27 cellular contexts compared by ENCODE assay signal in the genomic region with DNA sequence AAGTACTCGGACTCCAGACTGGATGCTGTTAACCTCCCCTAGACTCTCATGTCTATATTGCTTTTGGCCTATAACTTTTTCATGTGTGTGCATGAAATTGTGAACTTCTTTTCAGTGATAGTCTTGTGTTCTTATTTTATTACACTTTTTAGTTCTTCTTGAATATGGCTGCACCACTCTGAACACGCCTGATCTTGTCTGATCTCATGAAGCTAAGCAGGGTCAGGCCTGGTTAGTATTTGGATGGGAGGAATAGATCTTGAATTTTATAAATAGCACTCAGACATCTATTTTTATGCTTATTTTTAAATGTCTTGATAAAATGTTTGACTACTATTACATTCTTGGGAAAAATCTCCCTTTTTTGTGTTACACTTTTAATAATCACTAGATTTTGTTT. TPM values are rescaled to one million over a fixed set of nuclear protein-coding genes. Genes with fewer than 3 reads are reported as not detected.
DNase-seq lines count a peak whose midpoint lies in the region; ATAC-seq, FAIRE-seq and TF ChIP-seq lines count a peak whose summit lies in the region.
"Had no signal": no experiment of that assay in that cellular context is flagged by ENCODE, and none has a peak within 500 bp of the region (broad histone marks: within the 10 kb centered on the region; RNA-seq: fewer than 3 reads in every experiment).

No MANE protein-coding gene starts in this region.

- CTCF ChIA-PET in K562 (lab: Yijun Ruan, JAX; ENCODE audit: low intra/inter-chr PET ratio) = interaction anchor here (1.5 kb wide), 1 partner anchor 160 kb away, joined by 8 read pairs; no protein-coding TSS in a partner anchor

- H3K27ac ChIP-seq in heart right ventricle = peak overlapping the region in 7 of 10 donors; percentile 10 to 67 (median 61)
- H3K27ac ChIP-seq in K562 (ENCODE audit: extremely low read depth, low read depth, low read length) = no peak overlapping the region
- H3K27ac ChIP-seq in lower lobe of right lung = peak overlapping the region; percentile 28
- peak overlapping the region; percentile 53 for H3K27ac ChIP-seq in vagina
- H3K27ac ChIP-seq in pancreas = no peak overlapping the region
- H3K27ac ChIP-seq: BLaER1, body of pancreas, Peyer's patch, SJSA1 had no signal

- ATAC-seq in heart right ventricle = peak in 1 of 8 donors; percentile 50
- ATAC-seq in left ventricle myocardium superior = no peak
- ATAC-seq in K562 = peak; percentile 9; the same call in 1 of the 3 replicates
- no peak for ATAC-seq in lower lobe of right lung
- ATAC-seq in pancreas = no peak
- ATAC-seq in HG03175 (IDR thresholded peaks at IDR 0.05; ENCODE audit: unreplicated experiment) = no peak
- ATAC-seq: body of pancreas; HCT116; left lobe of liver; stimulated activated memory B cell treated with anti-CD40 and anti-IgM and Interleukin-4, amounts not matched to agents 10 μg/mL and 1 μg/mL and 100 μg/mL, for 72 hours; T-helper 17 cell had no signal

- no peaks in the 10 kb centered on the region for H3K4me1 Mint-ChIP-seq in CD14-positive monocyte
- H3K4me1 Mint-ChIP-seq: activated CD4-positive, alpha-beta T cell treated with anti-CD3 and anti-CD28 coated beads, Interleukin-2, amount 10 ng/mL, durations not matched to agents 24 days and 14 days; nephron; stimulated activated memory B cell treated with anti-CD40 and anti-IgM and Interleukin-4, amounts not matched to agents 10 μg/mL and 1 μg/mL and 100 μg/mL, for 72 hours had no signal

- POLR2A ChIA-PET in K562 (lab: Yijun Ruan, JAX) = interaction anchor here (0.5 kb wide), 1 partner anchor 12 kb away, joined by 3 read pairs; no protein-coding TSS in a partner anchor

- no peak for TF ChIP-seq RAD21 in K562 (CRISPR knock-in tag; conservative IDR thresholded peaks at IDR 0.05 in 1 of 2, IDR thresholded peaks at IDR 0.05 in 1 of 2)

- H3K36me3 ChIP-seq in heart right ventricle = no peaks in the 10 kb centered on the region
- H3K36me3 ChIP-seq in K562 (ENCODE audit: control insufficient read depth, insufficient read depth, low read length) = no peaks in the 10 kb centered on the region
- H3K36me3 ChIP-seq in lower lobe of right lung = no peaks in the 10 kb centered on the region
- no peaks in the 10 kb centered on the region for H3K36me3 ChIP-seq in vagina
- no peaks in the 10 kb centered on the region for H3K36me3 ChIP-seq in pancreas
- H3K36me3 ChIP-seq: BLaER1, Peyer's patch, SJSA1 had no signal

- TF ChIP-seq CTCF in heart right ventricle (IDR thresholded peaks at IDR 0.05) (no peak), K562 (IDR thresholded peaks at IDR 0.05 in 2 of 3, conservative IDR thresholded peaks at IDR 0.05 in 1 of 3; ENCODE audit: insufficient read depth in 2 of 3, low read depth in 1 of 3, low read length in 3 of 3) (no peak), lower lobe of right lung (IDR thresholded peaks at IDR 0.05) (no peak), vagina (IDR thresholded peaks at IDR 0.05) (no peak), pancreas (IDR thresholded peaks at IDR 0.05) (no peak), CD14-positive monocyte (IDR thresholded peaks at IDR 0.05) (no peak)

- H3K9me3 ChIP-seq in heart right ventricle (peaks cover 0 to 16% (median 0%) of the 10 kb centered on the region in 11 donors), K562 (replicated peaks; ENCODE audit: control insufficient read depth, insufficient read depth, low read depth, low read length) (no peaks in the 10 kb centered on the region), lower lobe of right lung (peaks cover 8% of the 10 kb centered on the region), vagina (no peaks in the 10 kb centered on the region), pancreas (no peaks in the 10 kb centered on the region)
- H3K9me3 ChIP-seq: body of pancreas, Peyer's patch, SJSA1 had no signal

- FAIRE-seq in K562 (lab: Jason Lieb, UNC) = no peak
- FAIRE-seq in pancreas (lab: Jason Lieb, UNC) = no peak
- FAIRE-seq: A204.1 had no signal

- H4K20me1 ChIP-seq in K562 (replicated peaks; ENCODE audit: control insufficient read depth, insufficient read depth, low read length) = no peaks in the 10 kb centered on the region
- H4K20me1 ChIP-seq: BLaER1 had no signal

- intact Hi-C loops in heart right ventricle (cut with DNase I) = loop anchor here in 6 of 10 donors (2.0 to 5.0 kb wide), 5 partner anchors 36 to 160 kb away; a partner anchor contains a TSS
- intact Hi-C loops in left ventricle myocardium superior (cut with micrococcal nuclease) = loop anchor here (2.0 kb wide), 1 partner anchor 160 kb away; no protein-coding TSS in a partner anchor
- intact Hi-C loops in K562 (cut with micrococcal nuclease) = loop anchor here (1.0 kb wide), 1 partner anchor 160 kb away; no protein-coding TSS in a partner anchor
- intact Hi-C loops in lower lobe of right lung (cut with DNase I) = no loop called here
- intact Hi-C loops in vagina (cut with DNase I) = no loop called here
- intact Hi-C loops in pancreas (cut with DNase I) = no loop called here
- intact Hi-C loops in CD14-positive monocyte (cut with micrococcal nuclease) = loop anchor here in 1 of 2 donors (5.0 kb wide), 1 partner anchor 151 kb away; a partner anchor contains a TSS

- WGBS in heart right ventricle, 2 donors = 88 to 95% methylated on average over 2 of the region's 2 CpGs
- WGBS in K562 (ENCODE audit: insufficient coverage, low coverage, missing lambda C conversion rate) = 35% methylated on average over 2 of the region's 2 CpGs
- WGBS in pancreas, 2 donors = 87 to 89% methylated on average over 2 of the region's 2 CpGs

- peaks cover 0 to 15% (median 6%) of the 10 kb centered on the region in 9 donors for H3K4me1 ChIP-seq in heart right ventricle
- H3K4me1 ChIP-seq in K562 (replicated peaks in 1 of 2; ENCODE audit: control insufficient read depth in 2 of 2, insufficient read depth in 2 of 2, low read length in 2 of 2) = peaks cover 6 to 7% of the 10 kb centered on the region in 2 experiments; a peak in 4 of 5 replicates
- no peaks in the 10 kb centered on the region for H3K4me1 ChIP-seq in lower lobe of right lung
- H3K4me1 ChIP-seq in vagina = no peaks in the 10 kb centered on the region
- H3K4me1 ChIP-seq in pancreas = no peaks in the 10 kb centered on the region
- H3K4me1 ChIP-seq: body of pancreas, Peyer's patch, SJSA1 had no signal

- TF ChIP-seq POLR2A in K562 (conservative IDR thresholded peaks at IDR 0.05) = no peak
- no peak for TF ChIP-seq POLR2A in vagina (IDR thresholded peaks at IDR 0.05)

- BruUV-seq in K562 (replicated peaks; lab: Mats Ljungman, UMichigan) = no TSS peak

- peaks cover 0 to 3% (median 2%) of the 10 kb centered on the region in 3 donors for H3K27me3 Mint-ChIP-seq in CD14-positive monocyte (ENCODE audit: low read depth in 3 of 3)
- H3K27me3 Mint-ChIP-seq: T-helper 17 cell had no signal

- DNase-seq in heart right ventricle (no peak), left ventricle myocardium superior (no peak), K562 (ENCODE audit: extremely low read depth in 1 of 4, low spot score in 3 of 4) (no peak), lower lobe of right lung (no peak), vagina (ENCODE audit: extremely low spot score in 2 of 2) (no peak), pancreas (no peak), CD14-positive monocyte (ENCODE audit: low spot score) (no peak)
- DNase-seq: activated CD4-positive, alpha-beta T cell treated with anti-CD3 and anti-CD28 coated beads, Interleukin-2, amount 10 ng/mL, durations not matched to agents 24 days and 14 days; activated effector memory CD4-positive, alpha-beta T cell treated with Interleukin-2 at 50 U/mL for 16 hours; effector CD8-positive, alpha-beta T cell; KG1; midbrain; NCI-H1694; NCI-H2171; NCI-H524; Peyer's patch; stimulated activated CD4-positive, alpha-beta T cell treated with anti-CD3 and anti-CD28 coated beads, Interleukin-1b, Interleukin-23, amount 100 ng/mL, for 48 hours; T-helper 17 cell had no signal

- no peak overlapping the region for H3K4me2 ChIP-seq in K562 (ENCODE audit: insufficient read depth, low read length)
- H3K4me2 ChIP-seq: BLaER1 had no signal

- H3K9me3 Mint-ChIP-seq in CD14-positive monocyte = peaks cover 4 to 13% (median 9%) of the 10 kb centered on the region in 7 donors

- H3K4me3 ChIP-seq in heart right ventricle (no peak overlapping the region), K562 (no peak overlapping the region), lower lobe of right lung (no peak overlapping the region), vagina (no peak overlapping the region), pancreas (no peak overlapping the region)
- H3K4me3 ChIP-seq: BLaER1, body of pancreas, Peyer's patch, SJSA1 had no signal

- no peak for TF ChIP-seq EP300 in K562 (IDR thresholded peaks at IDR 0.05; ENCODE audit: low read length)

- H3K27ac Mint-ChIP-seq in CD14-positive monocyte = no peak overlapping the region
- H3K27ac Mint-ChIP-seq: activated CD4-positive, alpha-beta T cell treated with anti-CD3 and anti-CD28 coated beads, Interleukin-2, amount 10 ng/mL, durations not matched to agents 24 days and 14 days; nephron; stimulated activated memory B cell treated with anti-CD40 and anti-IgM and Interleukin-4, amounts not matched to agents 10 μg/mL and 1 μg/mL and 100 μg/mL, for 72 hours; T-helper 17 cell had no signal

- no peak overlapping the region for H3K4me3 Mint-ChIP-seq in CD14-positive monocyte
- H3K4me3 Mint-ChIP-seq: activated CD4-positive, alpha-beta T cell treated with anti-CD3 and anti-CD28 coated beads, Interleukin-2, amount 10 ng/mL, durations not matched to agents 24 days and 14 days; nephron; stimulated activated memory B cell treated with anti-CD40 and anti-IgM and Interleukin-4, amounts not matched to agents 10 μg/mL and 1 μg/mL and 100 μg/mL, for 72 hours; T-helper 17 cell had no signal

- in situ Hi-C loops in K562 (cut with MboI) = no loop called here

- H3K79me2 ChIP-seq in K562 (ENCODE audit: control insufficient read depth, insufficient read depth, low read length) = no peaks in the 10 kb centered on the region

- H3K27me3 ChIP-seq in heart right ventricle (no peaks in the 10 kb centered on the region), K562 (ENCODE audit: control insufficient read depth in 2 of 2, insufficient read depth in 2 of 2, low read length in 2 of 2) (no peaks in the 10 kb centered on the region), lower lobe of right lung (ENCODE audit: low read depth) (no peaks in the 10 kb centered on the region), vagina (no peaks in the 10 kb centered on the region), pancreas (no peaks in the 10 kb centered on the region)
- H3K27me3 ChIP-seq: BLaER1, body of pancreas, Peyer's patch, SJSA1 had no signal

- no peaks in the 10 kb centered on the region for H3K9me1 ChIP-seq in K562 (ENCODE audit: control insufficient read depth, insufficient read depth, low read length)

- H3K9ac ChIP-seq in K562 (ENCODE audit: insufficient read depth in 1 of 2, low read depth in 2 of 2, low read length in 2 of 2) = no peak overlapping the region
- H3K9ac ChIP-seq: BLaER1 had no signal

- no peaks in the 10 kb centered on the region for H3K36me3 Mint-ChIP-seq in CD14-positive monocyte

- H2AFZ ChIP-seq in K562 (ENCODE audit: low read depth, low read length) = peak overlapping the region; percentile 72

RNA-seq across cellular contexts. Expression of a gene that starts 22.4 kb away (rescaled TPM):
- total RNA-seq in heart right ventricle (1 to 10 TPM; 1.4 to 3.8 (median 2.0) TPM), left ventricle myocardium superior (2.9 TPM), K562 (2014; rRNA removed) (1.2 TPM in 1 of 2 replicates, not detected in the other), K562 (2014; rRNA removed; fragmentation: Illumina TruSeq; extraction: Trizol) (0.77 and 0.91 TPM in 2 replicates), K562 (2015; rRNA removed; fragmentation: Illumina TruSeq; extraction: Trizol) (0.53 and 0.87 TPM in 2 replicates), K562 (2021) (0.49 and 0.58 TPM in 2 replicates), lower lobe of right lung (0.71 TPM), vagina (not detected), pancreas (under 1 TPM in 3 of 6 donors, not detected in 3; 0.26 to 0.47 (median 0.46) TPM)
- polyA plus RNA-seq in heart right ventricle (1 to 10 TPM; 2.4 to 2.5 TPM), K562 (2011; rRNA removed) (0.19 and 0.38 TPM in 2 replicates), K562 (2014; fragmentation: Illumina TruSeq; extraction: Trizol) (0.21 and 0.34 TPM in 2 replicates), K562 (2014; fragmentation: Nextera tagmentation; extraction: Ambion mirVana) (under 1 TPM; 0.56 to 0.68 TPM), K562 (2014; rRNA removed) (0.76 TPM in 1 of 2 replicates, not detected in the other), pancreas (1 to 10 TPM in 1 of 2 donors, under 1 TPM in 1; 0.27 to 1.9 TPM), CD14-positive monocyte (under 1 TPM; 0.12 to 0.41 TPM)
- 0.30 and 0.55 TPM in 2 replicates for total RNA-seq in K562 (2011; cell fraction: chromatin; rRNA removed; ENCODE audit: low replicate concordance)
- not detected in 2 replicates for total RNA-seq in K562 (2011; cell fraction: nucleolus; rRNA removed)
- total RNA-seq in K562 (2011; cell fraction: nucleoplasm; rRNA removed) = 0.37 TPM in 1 of 2 replicates, not detected in the other
- polyA plus RNA-seq in K562 (2011; cell fraction: cytosol; rRNA removed) = 0.18 and 0.22 TPM in 2 replicates
- polyA plus RNA-seq in K562 (2011; cell fraction: nucleus; rRNA removed) = 0.25 TPM in 1 of 2 replicates, not detected in the other
- 0.89 and 3.0 TPM in 2 replicates for polyA plus RNA-seq in K562 (2012)
- polyA minus RNA-seq in K562 (2011; rRNA and poly(A)+ RNA removed) = 0.39 TPM in 2 replicates
- not detected in 2 replicates for polyA minus RNA-seq in K562 (2011; cell fraction: cytosol; rRNA and poly(A)+ RNA removed)
- polyA minus RNA-seq in K562 (2011; cell fraction: nucleus; rRNA and poly(A)+ RNA removed) = 0.22 TPM in 1 of 2 replicates, not detected in the other
- total RNA-seq: SJSA1 had no signal

RNA-seq across cellular contexts. Expression of a gene that starts 49.3 kb away (rescaled TPM):
- total RNA-seq in heart right ventricle = 10 to 100 TPM; 15.8 to 23.7 (median 21.6) TPM
- polyA plus RNA-seq in heart right ventricle = 10 to 100 TPM; 30.6 to 40.6 TPM
- total RNA-seq in left ventricle myocardium superior = 22.6 TPM
- 50.0 and 58.7 TPM in 2 replicates for total RNA-seq in K562 (2011; cell fraction: chromatin; rRNA removed; ENCODE audit: low replicate concordance)
- 38.8 and 40.5 TPM in 2 replicates for total RNA-seq in K562 (2011; cell fraction: nucleolus; rRNA removed)
- 45.3 and 53.1 TPM in 2 replicates for total RNA-seq in K562 (2011; cell fraction: nucleoplasm; rRNA removed)
- total RNA-seq in K562 (2014; rRNA removed) = 165 and 178 TPM in 2 replicates
- total RNA-seq in K562 (2014; rRNA removed; fragmentation: Illumina TruSeq; extraction: Trizol) = 78.6 and 88.5 TPM in 2 replicates
- 86.3 and 90.5 TPM in 2 replicates for total RNA-seq in K562 (2015; rRNA removed; fragmentation: Illumina TruSeq; extraction: Trizol)
- total RNA-seq in K562 (2021) = 119 and 121 TPM in 2 replicates
- polyA plus RNA-seq in K562 (2011; rRNA removed) = 61.8 and 70.0 TPM in 2 replicates
- 36.8 and 74.4 TPM in 2 replicates for polyA plus RNA-seq in K562 (2011; cell fraction: cytosol; rRNA removed)
- polyA plus RNA-seq in K562 (2011; cell fraction: nucleus; rRNA removed) = 66.3 and 77.5 TPM in 2 replicates
- 96.3 and 133 TPM in 2 replicates for polyA plus RNA-seq in K562 (2012)
- 89.7 and 92.9 TPM in 2 replicates for polyA plus RNA-seq in K562 (2014; fragmentation: Illumina TruSeq; extraction: Trizol)
- 10 to 100 TPM; 31.4 to 43.5 TPM for polyA plus RNA-seq in K562 (2014; fragmentation: Nextera tagmentation; extraction: Ambion mirVana)
- polyA plus RNA-seq in K562 (2014; rRNA removed) = 135 and 139 TPM in 2 replicates
- polyA minus RNA-seq in K562 (2011; rRNA and poly(A)+ RNA removed) = 23.8 and 24.0 TPM in 2 replicates
- polyA minus RNA-seq in K562 (2011; cell fraction: cytosol; rRNA and poly(A)+ RNA removed) = 23.1 and 27.0 TPM in 2 replicates
- 15.8 and 23.3 TPM in 2 replicates for polyA minus RNA-seq in K562 (2011; cell fraction: nucleus; rRNA and poly(A)+ RNA removed)
- 35.7 TPM for total RNA-seq in lower lobe of right lung
- 22.1 TPM for total RNA-seq in vagina
- 10 to 100 TPM; 11.8 to 24.3 (median 17.7) TPM for total RNA-seq in pancreas
- polyA plus RNA-seq in pancreas = 10 to 100 TPM; 36.0 to 36.2 TPM
- 10 to 100 TPM; 26.5 to 28.7 TPM for polyA plus RNA-seq in CD14-positive monocyte

Comparison
In these comparisons a context has a peak if more than half of its experiments do, and no peak if none do; other contexts are left out.
1. H3K27ac ChIP-seq: peak in heart right ventricle (7 of 10), lower lobe of right lung (single experiment) and vagina (single experiment); none in K562 (single experiment) and pancreas (0 of 4).
2. intact Hi-C loops: an anchor here in heart right ventricle (2.0 to 5.0 kb wide), left ventricle myocardium superior (2.0 kb wide) and K562 (1.0 kb wide); none called in lower lobe of right lung, vagina and pancreas.